12 cellular contexts compared by ENCODE assay signal in the genomic region with DNA sequence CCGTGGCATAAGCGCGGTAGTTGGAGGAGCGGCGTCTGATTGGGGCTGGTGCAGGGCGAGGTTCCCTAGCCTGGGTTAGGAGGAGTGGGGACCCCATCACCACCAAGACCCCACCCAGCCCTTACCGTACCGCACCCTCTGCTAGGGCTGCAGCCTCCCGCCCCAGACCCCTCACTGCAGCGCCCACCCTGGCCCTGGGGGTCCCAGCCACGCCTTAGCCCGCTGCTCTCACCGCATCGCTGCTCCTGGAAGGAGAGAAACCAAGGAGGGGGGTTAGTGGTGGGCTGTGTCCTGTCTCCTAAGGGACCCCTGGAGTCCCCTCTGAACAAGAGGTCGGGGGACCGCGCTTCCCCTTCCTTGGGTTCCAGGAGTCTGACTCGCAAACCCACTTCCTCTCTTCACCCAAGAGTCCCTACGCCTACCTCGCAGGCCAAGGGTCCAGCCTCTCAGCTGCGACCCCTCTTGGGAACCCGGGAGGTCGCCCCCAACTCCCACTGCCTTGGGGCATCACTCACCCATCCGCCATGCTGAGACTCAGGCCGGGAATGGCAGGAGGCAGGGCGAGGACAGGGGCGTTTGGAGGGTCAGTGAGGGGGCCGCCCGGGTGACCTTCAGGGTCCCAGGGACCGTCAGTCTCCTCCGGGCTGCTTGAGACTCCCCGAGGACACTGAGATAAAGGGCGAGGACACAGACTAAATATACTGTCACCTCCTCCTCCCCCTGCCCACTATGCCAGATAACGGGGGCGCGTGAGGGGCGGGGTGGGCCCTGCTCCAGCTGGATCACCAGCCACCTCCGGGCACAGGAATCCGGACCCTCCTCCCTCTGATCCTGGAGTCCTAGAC. TPM values are rescaled to one million over a fixed set of nuclear protein-coding genes. Genes with fewer than 3 reads are reported as not detected.
DNase-seq lines count a peak whose midpoint lies in the region; ATAC-seq, FAIRE-seq and TF ChIP-seq lines count a peak whose summit lies in the region.
"Had no signal": no experiment of that assay in that cellular context is flagged by ENCODE, and none has a peak within 500 bp of the region (broad histone marks: within the 10 kb centered on the region; RNA-seq: fewer than 3 reads in every experiment).

A gene (minus strand): TSS at position 669 of the 845 bp plus-strand sequence. CDS start 143 bp downstream, at position 526.

- ATAC-seq in HCT116, result no peak
- ATAC-seq in gastrocnemius medialis, result no peak
- ATAC-seq in GM21786 (IDR thresholded peaks at IDR 0.05; ENCODE audit: unreplicated experiment), result no peak
- ATAC-seq: gastroesophageal sphincter had no signal

- peak within 1 kb of the TSS; percentile 20 for H3K4me3 Mint-ChIP-seq in astrocyte (ENCODE audit: unreplicated experiment)
- H3K4me3 Mint-ChIP-seq in activated T-helper 1 cell treated with anti-CD3 and anti-CD28 coated beads, Interleukin-12 subunit alpha, Interleukin-12 subunit beta, Interleukin-2, Interleukin-4 antibody, amounts not matched to agents 30 ng/mL and 10 ng/mL and 1 ng/mL, durations not matched to agents 14 hours and 24 hours and 36 hours, result no peak within 1 kb of the TSS

- no peaks in the 10 kb centered on the region; a peak in 1 of 4 replicates for H3K36me3 ChIP-seq in HCT116 (ENCODE audit: control insufficient read depth in 1 of 2, insufficient read depth in 2 of 2, low read length in 2 of 2)
- H3K36me3 ChIP-seq in astrocyte (ENCODE audit: insufficient read depth, low read length), result no peaks in the 10 kb centered on the region
- no peaks in the 10 kb centered on the region for H3K36me3 ChIP-seq in iPS DF 6.9 (ENCODE audit: control insufficient read depth, insufficient read depth, low read length)
- H3K36me3 ChIP-seq in gastrocnemius medialis, result no peaks in the 10 kb centered on the region
- H3K36me3 ChIP-seq: gastroesophageal sphincter, tibial artery had no signal

- BruUV-seq in HCT116 (replicated peaks; lab: Mats Ljungman, UMichigan), result no TSS peak

- no peak for FAIRE-seq in astrocyte (lab: Jason Lieb, UNC)
- FAIRE-seq: HTR-8/SVneo had no signal

- peaks cover 2% of the 10 kb centered on the region for H3K9me3 Mint-ChIP-seq in astrocyte (ENCODE audit: unreplicated experiment)
- H3K9me3 Mint-ChIP-seq in activated T-helper 1 cell treated with anti-CD3 and anti-CD28 coated beads, Interleukin-12 subunit alpha, Interleukin-12 subunit beta, Interleukin-2, Interleukin-4 antibody, amounts not matched to agents 30 ng/mL and 10 ng/mL and 1 ng/mL, durations not matched to agents 14 hours and 24 hours and 36 hours, result peaks cover 5% of the 10 kb centered on the region

- H3K9ac ChIP-seq in HCT116 (ENCODE audit: low read length) (peak within 1 kb of the TSS; percentile 81), astrocyte (ENCODE audit: low read length) (no peak within 1 kb of the TSS)

- H2AFZ ChIP-seq in HCT116 (ENCODE audit: low read depth, low read length, poor library complexity, severe bottlenecking), result no peak within 1 kb of the TSS
- no peak within 1 kb of the TSS for H2AFZ ChIP-seq in astrocyte (ENCODE audit: low read depth, low read length)

- peaks cover 33% of the 10 kb centered on the region for H3K27me3 Mint-ChIP-seq in astrocyte (ENCODE audit: low read depth, unreplicated experiment)
- peaks cover 26% of the 10 kb centered on the region for H3K27me3 Mint-ChIP-seq in activated T-helper 1 cell treated with anti-CD3 and anti-CD28 coated beads, Interleukin-12 subunit alpha, Interleukin-12 subunit beta, Interleukin-2, Interleukin-4 antibody, amounts not matched to agents 30 ng/mL and 10 ng/mL and 1 ng/mL, durations not matched to agents 14 hours and 24 hours and 36 hours (ENCODE audit: insufficient read depth)

- POLR2A ChIA-PET in HCT116 (lab: Charles Lee), result interaction anchor here (1.1 to 1.3 kb wide), 2 partner anchors 10 to 11 kb away, joined by 3 to 13 read pairs; no protein-coding TSS in a partner anchor

- no peaks in the 10 kb centered on the region for H3K36me3 Mint-ChIP-seq in astrocyte (ENCODE audit: low read depth, unreplicated experiment)
- H3K36me3 Mint-ChIP-seq in activated T-helper 1 cell treated with anti-CD3 and anti-CD28 coated beads, Interleukin-12 subunit alpha, Interleukin-12 subunit beta, Interleukin-2, Interleukin-4 antibody, amounts not matched to agents 30 ng/mL and 10 ng/mL and 1 ng/mL, durations not matched to agents 14 hours and 24 hours and 36 hours (ENCODE audit: low read depth), result no peaks in the 10 kb centered on the region

- H3K4me2 ChIP-seq in HCT116 (ENCODE audit: low read length), result peak within 1 kb of the TSS; percentile 96
- H3K4me2 ChIP-seq in astrocyte (ENCODE audit: low read length), result peak within 1 kb of the TSS; percentile 17

- no peak for TF ChIP-seq RAD21 in HCT116 (IDR thresholded peaks at IDR 0.05; ENCODE audit: low read depth)

- in situ Hi-C loops in gastrocnemius medialis (cut with MboI; ENCODE audit: low sequenced_read_pairs in 4 of 4), result no loop called here

- no peaks in the 10 kb centered on the region for H3K27me3 ChIP-seq in HCT116 (ENCODE audit: insufficient read depth, low read length)
- peaks cover 11% of the 10 kb centered on the region for H3K27me3 ChIP-seq in astrocyte (ENCODE audit: insufficient read depth, low read length)
- H3K27me3 ChIP-seq in iPS DF 6.9 (ENCODE audit: control insufficient read depth, insufficient read depth, low read length), result no peaks in the 10 kb centered on the region; the same call in 1 of the 2 replicates
- H3K27me3 ChIP-seq in gastrocnemius medialis, result peaks cover 25 to 29% (median 25%) of the 10 kb centered on the region in 3 donors

- intact Hi-C loops in HCT116 (cut with micrococcal nuclease) (loop anchor here (5.0 kb wide), 1 partner anchor 75 kb away; no protein-coding TSS in a partner anchor), gastrocnemius medialis (cut with DNase I; ENCODE audit: low total_unique reads) (no loop called here)
- intact Hi-C loops in activated T-helper 1 cell treated with anti-CD3 and anti-CD28 coated beads, Interleukin-12 subunit alpha, Interleukin-12 subunit beta, Interleukin-2, Interleukin-4 antibody, amounts not matched to agents 30 ng/mL and 10 ng/mL and 1 ng/mL, durations not matched to agents 14 hours and 24 hours and 36 hours (cut with micrococcal nuclease), result no loop called here

- no CpG with 5 or more reads among the region's 39 CpGs for WGBS in iPS DF 6.9 (ENCODE audit: insufficient coverage, insufficient read length)

- H3K27ac Mint-ChIP-seq in astrocyte (ENCODE audit: unreplicated experiment), result no peak within 1 kb of the TSS
- no peak within 1 kb of the TSS for H3K27ac Mint-ChIP-seq in activated T-helper 1 cell treated with anti-CD3 and anti-CD28 coated beads, Interleukin-12 subunit alpha, Interleukin-12 subunit beta, Interleukin-2, Interleukin-4 antibody, amounts not matched to agents 30 ng/mL and 10 ng/mL and 1 ng/mL, durations not matched to agents 14 hours and 24 hours and 36 hours

- H3K4me1 ChIP-seq in HCT116 (ENCODE audit: control insufficient read depth in 1 of 2, insufficient read depth in 2 of 2, low read length in 2 of 2) (peaks cover 15 to 52% of the 10 kb centered on the region in 2 experiments), astrocyte (ENCODE audit: insufficient read depth, low read length) (peaks cover 6% of the 10 kb centered on the region), iPS DF 6.9 (ENCODE audit: control insufficient read depth, insufficient read depth, low read length) (peaks cover 7% of the 10 kb centered on the region), gastrocnemius medialis (peaks cover 0 to 18% of the 10 kb centered on the region in 2 donors)

- H3K27ac ChIP-seq in HCT116 (ENCODE audit: low read depth, low read length), result peak within 1 kb of the TSS; percentile 78
- no peak within 1 kb of the TSS for H3K27ac ChIP-seq in astrocyte (ENCODE audit: low read depth, low read length)
- H3K27ac ChIP-seq in iPS DF 6.9 (ENCODE audit: low read length), result no peak within 1 kb of the TSS
- H3K27ac ChIP-seq in gastrocnemius medialis, result peak within 1 kb of the TSS; percentile 32 to 73 (median 45)
- H3K27ac ChIP-seq: gastroesophageal sphincter, tibial artery had no signal

- H3K9me3 ChIP-seq in HCT116 (ENCODE audit: control insufficient read depth in 1 of 2, insufficient read depth in 1 of 2, low read depth in 1 of 2, low read length in 2 of 2), result no peaks in the 10 kb centered on the region
- no peaks in the 10 kb centered on the region for H3K9me3 ChIP-seq in astrocyte (ENCODE audit: insufficient read depth, low read depth, low read length)
- H3K9me3 ChIP-seq in iPS DF 6.9 (ENCODE audit: control insufficient read depth, insufficient read depth, low read length), result no peaks in the 10 kb centered on the region
- H3K9me3 ChIP-seq in gastrocnemius medialis, result no peaks in the 10 kb centered on the region
- H3K9me3 ChIP-seq: gastroesophageal sphincter, tibial artery had no signal

- CTCF ChIA-PET in HCT116 (lab: Charles Lee), result interaction anchor here (1.0 to 2.6 kb wide), 3 partner anchors 11 to 16 kb away, joined by 3 to 10 read pairs (median 9); no protein-coding TSS in a partner anchor

- peak within 1 kb of the TSS; percentile 61 to 74 for H3K4me3 ChIP-seq in HCT116 (replicated peaks in 1 of 2; ENCODE audit: low read depth in 1 of 2, low read length in 2 of 2)
- no peak within 1 kb of the TSS for H3K4me3 ChIP-seq in astrocyte (ENCODE audit: insufficient read depth, low read depth, low read length)
- peak within 1 kb of the TSS; percentile 48; the same call in 1 of the 2 replicates for H3K4me3 ChIP-seq in iPS DF 6.9 (ENCODE audit: low read length)
- peak within 1 kb of the TSS in 2 of 4 donors; percentile 21 to 31 for H3K4me3 ChIP-seq in gastrocnemius medialis
- H3K4me3 ChIP-seq: tibial artery had no signal

- no peaks in the 10 kb centered on the region for H3K9me2 ChIP-seq in HCT116 (ENCODE audit: insufficient read depth)

- H4K20me1 ChIP-seq in HCT116 (ENCODE audit: insufficient read depth), result no peaks in the 10 kb centered on the region
- H4K20me1 ChIP-seq in astrocyte (ENCODE audit: insufficient read depth, low read length), result no peaks in the 10 kb centered on the region

- H3K79me2 ChIP-seq in HCT116 (ENCODE audit: insufficient read depth, low read length), result peaks cover 12% of the 10 kb centered on the region
- no peaks in the 10 kb centered on the region for H3K79me2 ChIP-seq in astrocyte (ENCODE audit: insufficient read depth, low read length)

- no peak for TF ChIP-seq POLR2A in HCT116 (IDR thresholded peaks at IDR 0.05; ENCODE audit: borderline replicate concordance, extremely low read depth, insufficient read depth, insufficient read length)
- no peak for TF ChIP-seq POLR2A in gastrocnemius medialis (IDR thresholded peaks at IDR 0.05)

- DNase-seq in HCT116 (ENCODE audit: low read depth, low spot score) (no peak), astrocyte (ENCODE audit: low read depth) (no peak), iPS DF 6.9 (ENCODE audit: low read depth, low spot score) (no peak), gastrocnemius medialis (peak in 1 of 2 donors; percentile 9)
- no peak for DNase-seq in stimulated activated naive CD4-positive, alpha-beta T cell (lab: John Stamatoyannopoulos, UW)
- DNase-seq in activated T-helper 1 cell treated with anti-CD3 and anti-CD28 coated beads, Interleukin-12 subunit alpha, Interleukin-12 subunit beta, Interleukin-2, Interleukin-4 antibody, amounts not matched to agents 30 ng/mL and 10 ng/mL and 1 ng/mL, durations not matched to agents 14 hours and 24 hours and 36 hours (ENCODE audit: low spot score), result no peak
- DNase-seq: activated CD8-positive, alpha-beta memory T cell treated with anti-CD3 and anti-CD28 coated beads, Interleukin-2, amount 50 U/mL, for 4 hours; tibial artery had no signal

- TF ChIP-seq CTCF in HCT116 (IDR thresholded peaks at IDR 0.05 in 2 of 3, conservative IDR thresholded peaks at IDR 0.05 in 1 of 3; ENCODE audit: borderline replicate concordance in 1 of 3, insufficient read depth in 1 of 3, low read depth in 2 of 3, low read length in 2 of 3), result no peak
- no peak for TF ChIP-seq CTCF in astrocyte (IDR thresholded peaks at IDR 0.05; ENCODE audit: insufficient read depth, low read depth, low read length)
- TF ChIP-seq CTCF in gastrocnemius medialis (IDR thresholded peaks at IDR 0.05 in 4 of 5, conservative IDR thresholded peaks at IDR 0.05 in 1 of 5), result no peak

- RAD21 ChIA-PET in HCT116 (lab: Charles Lee; ENCODE audit: low non-redundant PET in 1 of 2, low total read pairs in 2 of 2, uncharacterized antibody in 2 of 2, unreplicated experiment in 2 of 2), result interaction anchor here in 1 of 2 experiments (0.7 kb wide), 1 partner anchor 298 kb away, joined by 3 read pairs; no protein-coding TSS in a partner anchor

- H3K4me1 Mint-ChIP-seq in astrocyte (ENCODE audit: low read depth, unreplicated experiment), result peaks cover 3% of the 10 kb centered on the region
- H3K4me1 Mint-ChIP-seq in activated T-helper 1 cell treated with anti-CD3 and anti-CD28 coated beads, Interleukin-12 subunit alpha, Interleukin-12 subunit beta, Interleukin-2, Interleukin-4 antibody, amounts not matched to agents 30 ng/mL and 10 ng/mL and 1 ng/mL, durations not matched to agents 14 hours and 24 hours and 36 hours (ENCODE audit: low read depth), result peaks cover 9% of the 10 kb centered on the region

RNA-seq across cellular contexts. Expression of the gene that starts here (rescaled TPM):
- total RNA-seq in HCT116 (2021; ENCODE audit: unreplicated experiment), result 42.1 TPM
- 38.5 and 43.5 TPM in 2 replicates for polyA plus RNA-seq in HCT116 (2012)
- not detected in 2 replicates for total RNA-seq in astrocyte
- total RNA-seq in gastrocnemius medialis, result 1 to 10 TPM; 1.6 to 6.2 (median 5.5) TPM
- not detected in 2 replicates for total RNA-seq in activated T-helper 1 cell treated with anti-CD3 and anti-CD28 coated beads, Interleukin-12 subunit alpha, Interleukin-12 subunit beta, Interleukin-2, Interleukin-4 antibody, amounts not matched to agents 30 ng/mL and 10 ng/mL and 1 ng/mL, durations not matched to agents 14 hours and 24 hours and 36 hours
- total RNA-seq: gastroesophageal sphincter, lung microvascular endothelial cell had no signal

Comparison
In these comparisons a context has a peak if more than half of its experiments do, and no peak if none do; other contexts are left out.
1. H3K27ac ChIP-seq: peak in HCT116 (single experiment) and gastrocnemius medialis (4 of 4); none in astrocyte (single experiment) and iPS DF 6.9 (single experiment).